Comparison of ENCODE assay signal across 38 cellular contexts in the genomic region with DNA sequence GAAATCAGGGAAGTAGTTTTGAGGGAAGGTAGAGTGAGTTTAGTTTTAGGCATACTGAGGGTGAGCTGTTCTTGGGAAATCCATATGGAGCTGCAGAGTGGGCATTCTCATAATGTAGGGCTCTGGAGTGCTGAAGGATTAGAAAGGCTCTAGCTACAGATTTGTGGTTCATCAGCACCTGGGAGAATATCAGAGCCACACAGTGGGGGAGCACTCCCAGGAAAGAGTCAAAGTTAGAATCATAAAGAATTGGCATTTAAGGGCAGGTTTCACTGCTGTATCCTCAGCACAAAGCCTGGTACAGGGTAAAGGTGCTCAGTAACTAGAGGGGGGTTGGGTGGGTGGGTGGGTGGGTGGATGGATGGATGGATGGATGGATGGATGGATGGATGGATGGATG. TPM values are rescaled to one million over a fixed set of nuclear protein-coding genes. Genes with fewer than 3 reads are reported as not detected.
"Had no signal": no experiment of that assay in that cellular context is flagged by ENCODE, and none has a peak within 500 bp of the region (broad histone marks: within the 10 kb centered on the region; RNA-seq: fewer than 3 reads in every experiment).

No MANE protein-coding gene starts in this region.

- H3K9me3 ChIP-seq: MG63 had no signal

- H3K4me3 ChIP-seq: MG63 had no signal

- H3K4me2 ChIP-seq: KMS-11 had no signal

- H3K9ac ChIP-seq: KMS-11 had no signal

- H3K27ac ChIP-seq: KMS-11 had no signal

- H3K36me3 ChIP-seq: MG63 had no signal

- DNase-seq: Karpas-422, Kasumi-1, MG63, MM.1S, MV-4-11, NCI-H1048, NCI-H1092, NCI-H1092 treated with DMSO at 0.1 percent for 48 hours, NCI-H1105, NCI-H1105 treated with DMSO at 0.1 percent for 48 hours, NCI-H1417, NCI-H1417 treated with DMSO at 0.1 percent for 48 hours, NCI-H1436, NCI-H1436 treated with DMSO at 0.1 percent for 48 hours, NCI-H146, NCI-H1694, NCI-H1694 treated with DMSO at 0.1 percent for 48 hours, NCI-H187, NCI-H187 treated with DMSO at 0.1 percent for 48 hours, NCI-H1930, NCI-H2029, NCI-H2029 treated with DMSO at 0.1 percent for 48 hours, NCI-H2081, NCI-H2081 treated with DMSO at 0.1 percent for 48 hours, NCI-H2107, NCI-H2171, NCI-H2171 treated with DMSO at 0.1 percent for 48 hours, NCI-H2227 treated with DMSO at 0.1 percent for 48 hours, NCI-H226, NCI-H345, NCI-H446, NCI-H446 treated with DMSO at 0.1 percent for 48 hours, NCI-H510A had no signal

RNA-seq across cellular contexts. Expression of a gene that starts 52.5 kb away (rescaled TPM):
- total RNA-seq: LHCN-M2, M059J, MCF 10A, NCI-H460 had no signal
